In the genomic region with DNA sequence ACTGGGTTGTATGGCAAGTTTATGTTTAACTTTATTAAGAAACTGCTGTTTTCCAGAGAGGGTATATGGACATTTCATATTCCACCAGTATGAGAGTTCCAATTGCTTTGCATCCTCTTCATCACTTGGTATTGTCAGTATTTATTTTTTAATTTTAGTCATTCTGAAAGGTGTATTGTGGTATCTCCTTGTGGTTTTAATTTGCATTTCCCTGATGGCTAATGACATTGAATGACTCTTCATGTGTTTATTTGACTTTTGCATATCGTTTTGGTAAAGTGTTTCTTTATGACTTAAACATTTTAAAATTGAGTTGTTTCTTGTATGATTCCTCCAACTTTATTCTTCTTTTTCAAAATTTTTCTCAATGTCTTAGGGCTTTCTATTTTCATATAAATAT, we compare ENCODE assay signal across 18 cellular contexts. TPM values are rescaled to one million over a fixed set of nuclear protein-coding genes. Genes with fewer than 3 reads are reported as not detected.
DNase-seq lines count a peak whose midpoint lies in the region; ATAC-seq and TF ChIP-seq lines count a peak whose summit lies in the region.
"Had no signal": no experiment of that assay in that cellular context is flagged by ENCODE, and none has a peak within 500 bp of the region (broad histone marks: within the 10 kb centered on the region; RNA-seq: fewer than 3 reads in every experiment).

No MANE protein-coding gene starts in this region.

- H3K4me3 Mint-ChIP-seq in Calu3 (ENCODE audit: low read depth, unreplicated experiment): no peak overlapping the region
- no peak overlapping the region for H3K4me3 Mint-ChIP-seq in activated T-helper 17 cell treated with anti-CD3 and anti-CD28 coated beads, Interleukin-2, amount 50 U/mL, for 72 hours
- H3K4me3 Mint-ChIP-seq: CD4-positive, alpha-beta T cell had no signal

- H3K27ac Mint-ChIP-seq in Calu3 (ENCODE audit: unreplicated experiment): peak overlapping the region; percentile 99
- no peak overlapping the region for H3K27ac Mint-ChIP-seq in activated T-helper 17 cell treated with anti-CD3 and anti-CD28 coated beads, Interleukin-2, amount 50 U/mL, for 72 hours
- H3K27ac Mint-ChIP-seq: CD4-positive, alpha-beta T cell had no signal

- no peak overlapping the region for H3K27ac ChIP-seq in body of pancreas
- H3K27ac ChIP-seq in effector memory CD4-positive, alpha-beta T cell (ENCODE audit: insufficient read depth, low read length, poor library complexity, severe bottlenecking): no peak overlapping the region
- H3K27ac ChIP-seq: C4-2B, GM23248 had no signal

- H3K27me3 Mint-ChIP-seq in Calu3 (ENCODE audit: unreplicated experiment): no peaks in the 10 kb centered on the region
- no peaks in the 10 kb centered on the region for H3K27me3 Mint-ChIP-seq in activated T-helper 17 cell treated with anti-CD3 and anti-CD28 coated beads, Interleukin-2, amount 50 U/mL, for 72 hours
- H3K27me3 Mint-ChIP-seq: CD4-positive, alpha-beta T cell had no signal

- peak; percentile 52 for ATAC-seq in GM18520 (IDR thresholded peaks at IDR 0.05; ENCODE audit: unreplicated experiment)
- peak; percentile 45 for ATAC-seq in GM21390 (IDR thresholded peaks at IDR 0.05; ENCODE audit: unreplicated experiment)
- peak; percentile 54 for ATAC-seq in activated T-helper 17 cell treated with anti-CD3 and anti-CD28 coated beads, Interleukin-2, amount 50 U/mL, for 72 hours (replicated peaks)
- ATAC-seq in body of pancreas: no peak
- ATAC-seq in GM19351 (IDR thresholded peaks at IDR 0.05; ENCODE audit: unreplicated experiment): no peak

- no peaks in the 10 kb centered on the region for H3K36me3 ChIP-seq in body of pancreas (replicated peaks in 1 of 2; ENCODE audit: insufficient read depth in 1 of 2, low read depth in 2 of 2)
- peaks cover 4% of the 10 kb centered on the region for H3K36me3 ChIP-seq in effector memory CD4-positive, alpha-beta T cell (ENCODE audit: control insufficient read depth, insufficient read depth, low read length)
- H3K36me3 ChIP-seq: HAP-1 had no signal

- DNase-seq in Calu3: no peak
- DNase-seq in KG1 (lab: John Stamatoyannopoulos, UW): no peak
- no peak for DNase-seq in body of pancreas
- no peak for DNase-seq in effector memory CD4-positive, alpha-beta T cell
- DNase-seq: ACHN; Caco-2; CD4-positive, alpha-beta T cell; DMS153; DMS79; GDM1; GM23248; Karpas-422 had no signal

- TF ChIP-seq POLR2A in body of pancreas (IDR thresholded peaks at IDR 0.05): no peak

- H3K9me3 ChIP-seq in body of pancreas: no peaks in the 10 kb centered on the region
- H3K9me3 ChIP-seq in effector memory CD4-positive, alpha-beta T cell (ENCODE audit: control insufficient read depth, low read length): no peaks in the 10 kb centered on the region
- H3K9me3 ChIP-seq: Caco-2, HAP-1 had no signal

- H3K4me3 ChIP-seq in body of pancreas: no peak overlapping the region
- H3K4me3 ChIP-seq in effector memory CD4-positive, alpha-beta T cell (ENCODE audit: insufficient read depth, low read depth, low read length, poor library complexity, severe bottlenecking): no peak overlapping the region
- H3K4me3 ChIP-seq: GM23248, HAP-1 had no signal

- TF ChIP-seq CTCF in Calu3 (IDR thresholded peaks at IDR 0.05; ENCODE audit: unreplicated experiment): no peak
- TF ChIP-seq CTCF in body of pancreas (IDR thresholded peaks at IDR 0.05): no peak

- 67 to 71% methylated on average over 1 of the region's 1 CpG for WGBS in body of pancreas, 2 donors

- CTCF ChIA-PET in Calu3 (lab: Charles Lee): interaction anchor here (0.6 to 1.7 kb wide), 3 partner anchors 25 to 45 kb away, joined by 3 to 4 read pairs (median 4); no protein-coding TSS in a partner anchor

- H3K36me3 Mint-ChIP-seq in Calu3 (ENCODE audit: insufficient read depth, unreplicated experiment): peaks cover 67% of the 10 kb centered on the region
- H3K36me3 Mint-ChIP-seq in activated T-helper 17 cell treated with anti-CD3 and anti-CD28 coated beads, Interleukin-2, amount 50 U/mL, for 72 hours (ENCODE audit: low read depth): peaks cover 8% of the 10 kb centered on the region

- no peaks in the 10 kb centered on the region for H3K4me1 ChIP-seq in body of pancreas
- H3K4me1 ChIP-seq in effector memory CD4-positive, alpha-beta T cell (ENCODE audit: control insufficient read depth, insufficient read depth, low read length, poor library complexity, severe bottlenecking): no peaks in the 10 kb centered on the region

- H3K4me1 Mint-ChIP-seq in Calu3 (ENCODE audit: low read depth, unreplicated experiment): peaks cover 82% of the 10 kb centered on the region
- H3K4me1 Mint-ChIP-seq in activated T-helper 17 cell treated with anti-CD3 and anti-CD28 coated beads, Interleukin-2, amount 50 U/mL, for 72 hours: peaks cover 28% of the 10 kb centered on the region

- intact Hi-C loops in Calu3 (cut with micrococcal nuclease; ENCODE audit: unreplicated experiment): no loop called here
- intact Hi-C loops in body of pancreas (cut with DNase I): no loop called here

- H3K27me3 ChIP-seq in body of pancreas: no peaks in the 10 kb centered on the region
- no peaks in the 10 kb centered on the region for H3K27me3 ChIP-seq in effector memory CD4-positive, alpha-beta T cell (replicated peaks; ENCODE audit: control insufficient read depth, insufficient read depth, low read length, poor library complexity, severe bottlenecking)

- no TSS peak for BruUV-seq in Calu3 (replicated peaks; lab: Mats Ljungman, UMichigan)

- no peaks in the 10 kb centered on the region for H3K9me3 Mint-ChIP-seq in Calu3 (ENCODE audit: low read depth, unreplicated experiment)
- H3K9me3 Mint-ChIP-seq in activated T-helper 17 cell treated with anti-CD3 and anti-CD28 coated beads, Interleukin-2, amount 50 U/mL, for 72 hours: no peaks in the 10 kb centered on the region
- H3K9me3 Mint-ChIP-seq: CD4-positive, alpha-beta T cell had no signal

RNA-seq across cellular contexts. Expression of a gene that starts 44.4 kb away (rescaled TPM):
- total RNA-seq in Calu3 (2022) (186 and 239 TPM in 2 replicates), body of pancreas (1 to 10 TPM; 5.3 to 5.4 TPM)
- total RNA-seq in activated T-helper 17 cell treated with anti-CD3 and anti-CD28 coated beads, Interleukin-2, amount 50 U/mL, for 72 hours: 10 to 100 TPM; 17.2 to 29.2 TPM

Comparison
In these comparisons a context has a peak if more than half of its experiments do, and no peak if none do; other contexts are left out.
1. ATAC-seq: peak in GM18520 (single experiment), GM21390 (single experiment) and activated T-helper 17 cell treated with anti-CD3 and anti-CD28 coated beads, Interleukin-2, amount 50 U/mL, for 72 hours (single experiment); none in body of pancreas (single experiment) and GM19351 (single experiment).